Comparison of ENCODE assay signal across 16 cellular contexts in genomic region chr17:78568494-78569115, GRCh38. TPM values are rescaled to one million over a fixed set of nuclear protein-coding genes. Genes with fewer than 3 reads are reported as not detected.
DNase-seq lines count a peak whose midpoint lies in the region; ATAC-seq and TF ChIP-seq lines count a peak whose summit lies in the region.
"Had no signal": no experiment of that assay in that cellular context is flagged by ENCODE, and none has a peak within 500 bp of the region (broad histone marks: within the 10 kb centered on the region; RNA-seq: fewer than 3 reads in every experiment).

No MANE protein-coding gene starts in this region.

- TF ChIP-seq POLR2A in NB4 (IDR thresholded peaks at IDR 0.05; ENCODE audit: extremely low read depth, insufficient read length): no peak

- no peaks in the 10 kb centered on the region for H3K4me1 ChIP-seq in adipocyte (ENCODE audit: control insufficient read depth, insufficient read depth, low read length)
- H3K4me1 ChIP-seq: prostate gland had no signal

- H3K27ac Mint-ChIP-seq in stimulated activated naive B cell treated with anti-CD40 and anti-IgM and Interleukin-4, amounts not matched to agents 10 μg/mL and 1 μg/mL and 100 μg/mL, for 72 hours: no peak overlapping the region
- H3K27ac Mint-ChIP-seq: WTC11 had no signal

- TF ChIP-seq CTCF in NB4 (IDR thresholded peaks at IDR 0.05; ENCODE audit: low read depth, low read length): no peak

- H3K9me3 Mint-ChIP-seq in stimulated activated naive B cell treated with anti-CD40 and anti-IgM and Interleukin-4, amounts not matched to agents 10 μg/mL and 1 μg/mL and 100 μg/mL, for 72 hours: no peaks in the 10 kb centered on the region
- H3K9me3 Mint-ChIP-seq: naive B cell, WTC11 had no signal

- peaks cover 50% of the 10 kb centered on the region for H3K27me3 ChIP-seq in adipocyte (replicated peaks; ENCODE audit: control insufficient read depth, insufficient read depth, low read length)
- H3K27me3 ChIP-seq: cardiac muscle cell had no signal

- no peak for ATAC-seq in stimulated activated naive B cell treated with anti-CD40 and anti-IgM and Interleukin-4, amounts not matched to agents 10 μg/mL and 1 μg/mL and 100 μg/mL, for 72 hours (replicated peaks)
- ATAC-seq: WTC11 had no signal

- in situ Hi-C loops in G401 (cut with HindIII; ENCODE audit: low sequenced_read_pairs): no loop called here

- no peaks in the 10 kb centered on the region for H3K4me1 Mint-ChIP-seq in stimulated activated naive B cell treated with anti-CD40 and anti-IgM and Interleukin-4, amounts not matched to agents 10 μg/mL and 1 μg/mL and 100 μg/mL, for 72 hours
- H3K4me1 Mint-ChIP-seq: naive B cell had no signal

- H3K36me3 Mint-ChIP-seq in stimulated activated naive B cell treated with anti-CD40 and anti-IgM and Interleukin-4, amounts not matched to agents 10 μg/mL and 1 μg/mL and 100 μg/mL, for 72 hours: no peaks in the 10 kb centered on the region
- H3K36me3 Mint-ChIP-seq: naive B cell, WTC11 had no signal

- peak; percentile 73 for DNase-seq in Daoy (ENCODE audit: low read depth)
- peak; percentile 92 for DNase-seq in NB4 (ENCODE audit: low read depth)
- peak; percentile 35 for DNase-seq in adipocyte (ENCODE audit: low read depth)
- DNase-seq in kidney tubule cell (ENCODE audit: low spot score): peak; percentile 42
- DNase-seq in cerebellar cortex (ENCODE audit: low spot score): no peak
- DNase-seq in G401 (ENCODE audit: low spot score): no peak
- no peak for DNase-seq in stimulated activated naive B cell treated with anti-CD40 and anti-IgM and Interleukin-4, amounts not matched to agents 10 μg/mL and 1 μg/mL and 100 μg/mL, for 72 hours
- no peak for DNase-seq in hypothalamus (lab: John Stamatoyannopoulos, UW)
- DNase-seq: naive B cell, NCI-H1694, NCI-H774, SW 1271 had no signal

- H3K9ac ChIP-seq in adipocyte (ENCODE audit: low read length): no peak overlapping the region
- H3K9ac ChIP-seq: KMS-11 had no signal

- H3K4me3 Mint-ChIP-seq in stimulated activated naive B cell treated with anti-CD40 and anti-IgM and Interleukin-4, amounts not matched to agents 10 μg/mL and 1 μg/mL and 100 μg/mL, for 72 hours: no peak overlapping the region
- H3K4me3 Mint-ChIP-seq: naive B cell, WTC11 had no signal

- H3K27me3 Mint-ChIP-seq in stimulated activated naive B cell treated with anti-CD40 and anti-IgM and Interleukin-4, amounts not matched to agents 10 μg/mL and 1 μg/mL and 100 μg/mL, for 72 hours: peaks cover 0 to 16% of the 10 kb centered on the region in 2 donors

- no peaks in the 10 kb centered on the region for H3K36me3 ChIP-seq in adipocyte (ENCODE audit: control insufficient read depth, insufficient read depth, low read length, severe bottlenecking)
- H3K36me3 ChIP-seq: cardiac muscle cell, prostate gland had no signal

- no peak overlapping the region for H3K4me3 ChIP-seq in NB4 (ENCODE audit: low read depth, low read length)
- H3K4me3 ChIP-seq in adipocyte (ENCODE audit: low read length): no peak overlapping the region
- H3K4me3 ChIP-seq: cardiac muscle cell, prostate gland had no signal

- no peaks in the 10 kb centered on the region for H3K9me3 ChIP-seq in adipocyte (ENCODE audit: control insufficient read depth, low read length)
- H3K9me3 ChIP-seq: prostate gland had no signal

RNA-seq across cellular contexts. Expression of gene DNAH17, which starts 8.6 kb away (rescaled TPM):
- 1.0 and 1.7 TPM in 2 replicates for total RNA-seq in Daoy (2014; rRNA removed; shearing (Covaris generic))
- not detected in 2 replicates for total RNA-seq in G401 (2014; rRNA removed; shearing (Covaris generic))
- total RNA-seq: cardiac muscle cell had no signal

Comparison
In these comparisons a context has a peak if more than half of its experiments do, and no peak if none do; other contexts are left out.
1. DNase-seq: peak in Daoy (single experiment), NB4 (single experiment), adipocyte (single experiment) and kidney tubule cell (single experiment); none in cerebellar cortex (single experiment), G401 (single experiment), stimulated activated naive B cell treated with anti-CD40 and anti-IgM and Interleukin-4, amounts not matched to agents 10 μg/mL and 1 μg/mL and 100 μg/mL, for 72 hours (single experiment) and hypothalamus (0 of 51).